ENCODE assay signal across 8 cellular contexts in the genomic region with DNA sequence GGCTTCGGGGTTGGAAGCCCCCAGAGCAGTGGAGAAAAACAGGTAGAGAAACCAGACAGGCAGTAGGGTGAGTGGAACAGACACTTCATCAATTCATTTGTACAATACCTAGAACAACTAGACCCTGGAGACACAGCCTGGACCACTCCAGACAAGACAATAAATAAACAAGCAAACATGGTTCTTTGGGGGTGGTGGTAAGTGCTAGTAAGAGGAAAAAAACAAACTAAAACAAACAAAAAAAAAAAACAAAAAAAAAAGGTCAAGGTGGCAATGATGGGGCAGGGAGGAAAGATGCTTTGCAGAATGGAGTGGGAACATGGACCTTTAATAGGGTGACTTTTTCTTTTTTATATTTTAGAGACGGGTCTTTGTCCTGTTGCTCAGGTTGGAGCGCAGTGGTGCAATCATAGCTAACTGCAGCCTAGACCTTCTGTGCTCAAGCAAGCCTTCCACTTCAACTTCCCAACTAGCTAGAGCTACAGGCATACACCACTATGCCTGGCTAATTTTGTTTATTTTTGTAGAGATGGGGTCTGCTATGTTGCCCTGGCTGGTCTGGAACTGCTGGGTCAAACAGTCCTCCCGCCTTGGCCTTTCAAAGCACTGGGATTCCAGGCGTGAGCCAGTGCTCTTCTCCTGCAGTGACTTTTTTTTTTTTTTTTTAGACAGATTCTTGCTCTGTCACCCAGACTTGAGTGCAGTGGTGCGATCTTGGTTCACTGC. TPM values are rescaled to one million over a fixed set of nuclear protein-coding genes. Genes with fewer than 3 reads are reported as not detected.
DNase-seq lines count a peak whose midpoint lies in the region; ATAC-seq and TF ChIP-seq lines count a peak whose summit lies in the region.

No MANE protein-coding gene starts in this region.

- no peak for DNase-seq in DND-41
- DNase-seq in PC-9: no peak
- DNase-seq in epithelial cell of proximal tubule (ENCODE audit: low read depth): no peak
- DNase-seq in trophoblast cell: peak in 1 of 2 donors; percentile 58
- DNase-seq in putamen (ENCODE audit: low spot score): no peak
- no peak for DNase-seq in COLO668 (lab: John Stamatoyannopoulos, UW; ENCODE audit: unreplicated experiment)

- H4K20me1 ChIP-seq in DND-41 (ENCODE audit: insufficient read depth, low read length) (no peaks in the 10 kb centered on the region; the same call in 1 of the 2 replicates), PC-9 (ENCODE audit: insufficient read depth) (peaks cover 18% of the 10 kb centered on the region)

- H3K9me2 ChIP-seq in PC-9 (ENCODE audit: insufficient read depth): no peaks in the 10 kb centered on the region

- peak overlapping the region; percentile 35 for H2BK120ac ChIP-seq in trophoblast cell (ENCODE audit: insufficient read depth, low read length, poor library complexity)

- H3K27me3 ChIP-seq in DND-41 (ENCODE audit: insufficient read depth, low read length, poor library complexity): no peaks in the 10 kb centered on the region
- no peaks in the 10 kb centered on the region for H3K27me3 ChIP-seq in PC-9 (ENCODE audit: insufficient read depth, low read depth)
- no peaks in the 10 kb centered on the region for H3K27me3 ChIP-seq in trophoblast cell (ENCODE audit: insufficient read depth, low read length)

- intact Hi-C loops in PC-9 (cut with micrococcal nuclease; ENCODE audit: unreplicated experiment): no loop called here

- H4K12ac ChIP-seq in trophoblast cell (ENCODE audit: low read depth, low read length): peak overlapping the region; percentile 58

- H3K4me3 ChIP-seq in DND-41 (ENCODE audit: low read depth in 1 of 2, low read length in 2 of 2) (peak overlapping the region; percentile 69 to 71; a peak in 3 of 4 replicates), PC-9 (peak overlapping the region; percentile 73; the same call in 1 of the 2 replicates), epithelial cell of proximal tubule (ENCODE audit: low read depth, low read length) (peak overlapping the region; percentile 96), trophoblast cell (ENCODE audit: low read depth, low read length) (peak overlapping the region; percentile 70)

- H3K9me3 ChIP-seq in DND-41 (ENCODE audit: insufficient read depth, low read length, severe bottlenecking) (no peaks in the 10 kb centered on the region), PC-9 (ENCODE audit: insufficient read depth, low read depth) (no peaks in the 10 kb centered on the region), trophoblast cell (ENCODE audit: insufficient read depth, low read depth, low read length) (peaks cover 2% of the 10 kb centered on the region)

- H3K4me1 ChIP-seq in DND-41 (ENCODE audit: insufficient read depth, low read length) (peaks cover 48% of the 10 kb centered on the region), PC-9 (replicated peaks; ENCODE audit: insufficient read depth) (peaks cover 33% of the 10 kb centered on the region), trophoblast cell (ENCODE audit: control insufficient read depth in 1 of 2, insufficient read depth in 2 of 2, low read length in 2 of 2) (peaks cover 13 to 14% of the 10 kb centered on the region in 2 experiments)

- ATAC-seq in DND-41 (ENCODE audit: insufficient read depth, low read depth) (no peak), HG03039 (IDR thresholded peaks at IDR 0.05; ENCODE audit: unreplicated experiment) (no peak), HG03571 (IDR thresholded peaks at IDR 0.05; ENCODE audit: unreplicated experiment) (no peak)

- H3K4me2 ChIP-seq in DND-41 (ENCODE audit: insufficient read depth, low read length) (peak overlapping the region; percentile 78), PC-9 (peak overlapping the region; percentile 91), trophoblast cell (ENCODE audit: low read length) (peak overlapping the region; percentile 96)

- H3F3A ChIP-seq in PC-9 (ENCODE audit: insufficient read depth, low read depth): peaks cover 73% of the 10 kb centered on the region

- peaks cover 38% of the 10 kb centered on the region for H3K79me1 ChIP-seq in trophoblast cell (ENCODE audit: low read length)

- H4K91ac ChIP-seq in trophoblast cell (ENCODE audit: low read depth, low read length): peak overlapping the region; percentile 71

- no CpG with 5 or more reads among the region's 6 CpGs for WGBS in trophoblast cell (ENCODE audit: extremely low coverage, insufficient coverage, insufficient read length)

- POLR2A ChIA-PET in PC-9 (lab: Charles Lee; ENCODE audit: unreplicated experiment): interaction anchor here (0.7 kb wide), 3 partner anchors 29 to 43 kb away, joined by 18 to 38 read pairs (median 20); no protein-coding TSS in a partner anchor

- no peak overlapping the region for H2AK5ac ChIP-seq in trophoblast cell (ENCODE audit: low read length)

- H3K4ac ChIP-seq in trophoblast cell (ENCODE audit: low read depth, low read length): peak overlapping the region; percentile 61

- peak overlapping the region; percentile 78 for H3K18ac ChIP-seq in trophoblast cell (ENCODE audit: low read length)

- TF ChIP-seq CTCF in DND-41 (IDR thresholded peaks at IDR 0.05; ENCODE audit: borderline replicate concordance, extremely low read depth, low read length, poor library complexity, severe bottlenecking): no peak
- no peak for TF ChIP-seq CTCF in PC-9 (conservative IDR thresholded peaks at IDR 0.05)
- no peak for TF ChIP-seq CTCF in epithelial cell of proximal tubule (conservative IDR thresholded peaks at IDR 0.05; ENCODE audit: low read depth, low read length)

- H3K27ac ChIP-seq in DND-41 (ENCODE audit: low read length): peak overlapping the region; percentile 89
- peak overlapping the region; percentile 78 for H3K27ac ChIP-seq in PC-9
- peak overlapping the region; percentile 71 for H3K27ac ChIP-seq in trophoblast cell (ENCODE audit: low read depth, low read length)

- peak overlapping the region; percentile 78 for H4K8ac ChIP-seq in trophoblast cell (ENCODE audit: low read depth, low read length)

- H3K9ac ChIP-seq in DND-41 (ENCODE audit: low read depth, low read length) (peak overlapping the region; percentile 79), trophoblast cell (ENCODE audit: low read length) (peak overlapping the region; percentile 64)

- H3K14ac ChIP-seq in trophoblast cell (ENCODE audit: low read length): peak overlapping the region; percentile 67

- peaks cover 23% of the 10 kb centered on the region for H3K79me2 ChIP-seq in DND-41 (ENCODE audit: insufficient read depth, low read length)
- H3K79me2 ChIP-seq in PC-9 (ENCODE audit: low read depth): peaks cover 32% of the 10 kb centered on the region
- H3K79me2 ChIP-seq in trophoblast cell (ENCODE audit: control insufficient read depth, insufficient read depth, low read length, poor library complexity): peaks cover 24% of the 10 kb centered on the region

- no peak overlapping the region for H2BK12ac ChIP-seq in trophoblast cell (ENCODE audit: low read length)

- H2AFZ ChIP-seq in DND-41 (ENCODE audit: low read depth, low read length) (peak overlapping the region; percentile 62), PC-9 (no peak overlapping the region), trophoblast cell (ENCODE audit: insufficient read depth, low read length, poor library complexity) (no peak overlapping the region)

- CTCF ChIA-PET in PC-9 (lab: Charles Lee): interaction anchor here (0.7 to 1.4 kb wide), 2 partner anchors 42 to 147 kb away, joined by 4 to 5 read pairs; no protein-coding TSS in a partner anchor

- no peaks in the 10 kb centered on the region; the same call in 1 of the 2 replicates for H3K36me3 ChIP-seq in DND-41 (ENCODE audit: insufficient read depth, low read length)
- peaks cover under 1% of the 10 kb centered on the region; the same call in 1 of the 2 replicates for H3K36me3 ChIP-seq in PC-9 (ENCODE audit: low read depth)
- peaks cover 6 to 8% of the 10 kb centered on the region in 2 experiments for H3K36me3 ChIP-seq in trophoblast cell (ENCODE audit: control insufficient read depth in 1 of 2, insufficient read depth in 2 of 2, low read length in 2 of 2)

- no peak overlapping the region for H3K23ac ChIP-seq in trophoblast cell (ENCODE audit: low read length)

- no TSS peak for BruUV-seq in PC-9 (replicated peaks; lab: Mats Ljungman, UMichigan)

- H2BK5ac ChIP-seq in trophoblast cell (ENCODE audit: low read depth, low read length, poor library complexity): peak overlapping the region; percentile 76

RNA-seq across cellular contexts. Expression of a gene that starts 3.1 kb away (rescaled TPM):
- total RNA-seq in PC-9 (2021): 70.7 and 87.0 TPM in 2 replicates
- 127 and 251 TPM in 2 replicates for total RNA-seq in epithelial cell of proximal tubule
- 81.3 and 87.5 TPM in 2 replicates for polyA plus RNA-seq in trophoblast cell (2013)

RNA-seq across cellular contexts. Expression of a gene that starts 7.2 kb away (rescaled TPM):
- total RNA-seq in PC-9 (2021) (268 and 271 TPM in 2 replicates), epithelial cell of proximal tubule (463 and 571 TPM in 2 replicates)
- 187 and 189 TPM in 2 replicates for polyA plus RNA-seq in trophoblast cell (2013)

RNA-seq across cellular contexts. Expression of a gene that starts 7.5 kb away (rescaled TPM):
- 28.8 and 30.0 TPM in 2 replicates for total RNA-seq in PC-9 (2021)
- total RNA-seq in epithelial cell of proximal tubule: not detected in 2 replicates
- polyA plus RNA-seq in trophoblast cell (2013): 19.0 and 19.9 TPM in 2 replicates

RNA-seq across cellular contexts. Expression of a gene that starts 12.0 kb away (rescaled TPM):
- 38.6 and 60.4 TPM in 2 replicates for total RNA-seq in PC-9 (2021)
- 49.6 and 62.7 TPM in 2 replicates for total RNA-seq in epithelial cell of proximal tubule
- 16.0 and 17.3 TPM in 2 replicates for polyA plus RNA-seq in trophoblast cell (2013)

RNA-seq across cellular contexts. Expression of a gene that starts 19.0 kb away (rescaled TPM):
- total RNA-seq in PC-9 (2021) (109 and 127 TPM in 2 replicates), epithelial cell of proximal tubule (12.3 and 26.3 TPM in 2 replicates)
- polyA plus RNA-seq in trophoblast cell (2013): 28.7 and 30.7 TPM in 2 replicates

Comparison
In these comparisons a context has a peak if more than half of its experiments do, and no peak if none do; other contexts are left out.
1. RNA of a gene that starts 7.5 kb away (total RNA-seq): 28.8 to 30.0 TPM in PC-9; not detected in epithelial cell of proximal tubule; every median in the first group is over 10 times any median in the second.
2. Peak in every context shown above with its lines, with median percentiles within 50 percentile points of each other: H3K27ac ChIP-seq, H3K4me2 ChIP-seq and H3K4me3 ChIP-seq.